Comparison of ENCODE assay signal across 19 cellular contexts in the genomic region with DNA sequence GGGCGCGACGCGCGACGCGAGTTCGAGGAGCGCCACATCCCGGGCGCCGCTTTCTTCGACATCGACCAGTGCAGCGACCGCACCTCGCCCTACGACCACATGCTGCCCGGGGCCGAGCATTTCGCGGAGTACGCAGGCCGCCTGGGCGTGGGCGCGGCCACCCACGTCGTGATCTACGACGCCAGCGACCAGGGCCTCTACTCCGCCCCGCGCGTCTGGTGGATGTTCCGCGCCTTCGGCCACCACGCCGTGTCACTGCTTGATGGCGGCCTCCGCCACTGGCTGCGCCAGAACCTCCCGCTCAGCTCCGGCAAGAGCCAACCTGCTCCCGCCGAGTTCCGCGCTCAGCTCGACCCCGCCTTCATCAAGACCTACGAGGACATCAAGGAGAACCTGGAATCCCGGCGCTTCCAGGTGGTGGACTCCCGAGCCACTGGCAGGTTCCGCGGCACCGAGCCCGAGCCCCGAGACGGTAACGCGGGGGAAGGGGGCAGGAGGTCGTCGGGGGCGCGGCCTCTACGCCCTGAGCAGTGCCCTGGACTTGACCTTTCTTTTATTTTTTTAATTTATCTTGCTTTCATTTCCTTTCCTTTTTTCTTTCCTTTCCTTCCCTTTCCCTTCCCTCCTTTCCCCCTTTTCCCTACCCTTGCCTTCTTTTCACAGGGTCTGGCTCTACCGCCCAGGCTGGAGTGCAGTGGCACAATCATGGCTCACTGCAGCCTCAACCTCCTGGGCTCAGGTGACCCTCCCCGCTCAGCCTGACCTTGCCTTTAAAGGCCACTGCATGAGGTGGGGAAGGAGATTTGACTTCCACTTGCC.
"Had no signal": no experiment of that assay in that cellular context is flagged by ENCODE, and none has a peak within 500 bp of the region (broad histone marks: within the 10 kb centered on the region; RNA-seq: fewer than 3 reads in every experiment).

No MANE protein-coding gene starts in this region.

- H3K4me3 Mint-ChIP-seq: activated T-helper 17 cell treated with anti-CD3 and anti-CD28 coated beads, Interleukin-2, amount 50 U/mL, for 72 hours; dendritic cell treated with granulocyte-macrophage colony-stimulating factor and Interleukin-4, amounts not matched to agents 40 ng/mL and 50 ng/mL, for 4 days; endodermal cell; memory B cell had no signal

- H3K27me3 Mint-ChIP-seq: activated T-helper 17 cell treated with anti-CD3 and anti-CD28 coated beads, Interleukin-2, amount 50 U/mL, for 72 hours; dendritic cell treated with granulocyte-macrophage colony-stimulating factor and Interleukin-4, amounts not matched to agents 40 ng/mL and 50 ng/mL, for 4 days had no signal

- H2AFZ ChIP-seq: parathyroid adenoma had no signal

- H3K79me2 ChIP-seq: parathyroid adenoma had no signal

- H3K4me2 ChIP-seq: SK-N-SH had no signal

- H3K9me3 ChIP-seq: gastrocnemius medialis, heart left ventricle, left ventricle myocardium inferior, SK-N-SH had no signal

- H3K27ac ChIP-seq: gastrocnemius medialis, heart left ventricle, left ventricle myocardium inferior, parathyroid adenoma had no signal

- H3K4me1 Mint-ChIP-seq: endodermal cell had no signal

- H3K27ac Mint-ChIP-seq: activated T-helper 17 cell treated with anti-CD3 and anti-CD28 coated beads, Interleukin-2, amount 50 U/mL, for 72 hours; dendritic cell treated with granulocyte-macrophage colony-stimulating factor and Interleukin-4, amounts not matched to agents 40 ng/mL and 50 ng/mL, for 4 days; endodermal cell; memory B cell had no signal

- DNase-seq: activated CD4-positive, alpha-beta T cell treated with anti-CD3 and anti-CD28 coated beads, Interleukin-2, amount 50 U/mL, for 48 hours; activated naive CD4-positive, alpha-beta T cell treated with Interleukin-2 at 50 U/mL for 16 hours; aorta; cerebellar nuclear complex; endodermal cell; erythroblast; gastrocnemius medialis; heart left ventricle; left ventricle myocardium inferior; retina; SK-N-SH; stimulated activated CD4-positive, alpha-beta T cell treated with anti-CD3 and anti-CD28 coated beads, Interleukin-4, amount 100 ng/mL, for 24 hours; stimulated activated naive CD8-positive, alpha-beta T cell treated with anti-CD3 and anti-CD28 coated beads, Interleukin-15, Interleukin-2, amounts not matched to agents 100 U/mL and 50 U/mL, for 24 hours; trophoblast cell had no signal

- H3K27me3 ChIP-seq: gastrocnemius medialis, heart left ventricle had no signal

- H3K9me3 Mint-ChIP-seq: activated T-helper 17 cell treated with anti-CD3 and anti-CD28 coated beads, Interleukin-2, amount 50 U/mL, for 72 hours; dendritic cell treated with granulocyte-macrophage colony-stimulating factor and Interleukin-4, amounts not matched to agents 40 ng/mL and 50 ng/mL, for 4 days; endodermal cell; memory B cell had no signal

- H3K4me1 ChIP-seq: parathyroid adenoma had no signal

- FAIRE-seq: islet of Langerhans had no signal

- H3K9ac ChIP-seq: parathyroid adenoma, SK-N-SH had no signal

- H3K4me3 ChIP-seq: gastrocnemius medialis, heart left ventricle, left ventricle myocardium inferior had no signal
